In the genomic region with DNA sequence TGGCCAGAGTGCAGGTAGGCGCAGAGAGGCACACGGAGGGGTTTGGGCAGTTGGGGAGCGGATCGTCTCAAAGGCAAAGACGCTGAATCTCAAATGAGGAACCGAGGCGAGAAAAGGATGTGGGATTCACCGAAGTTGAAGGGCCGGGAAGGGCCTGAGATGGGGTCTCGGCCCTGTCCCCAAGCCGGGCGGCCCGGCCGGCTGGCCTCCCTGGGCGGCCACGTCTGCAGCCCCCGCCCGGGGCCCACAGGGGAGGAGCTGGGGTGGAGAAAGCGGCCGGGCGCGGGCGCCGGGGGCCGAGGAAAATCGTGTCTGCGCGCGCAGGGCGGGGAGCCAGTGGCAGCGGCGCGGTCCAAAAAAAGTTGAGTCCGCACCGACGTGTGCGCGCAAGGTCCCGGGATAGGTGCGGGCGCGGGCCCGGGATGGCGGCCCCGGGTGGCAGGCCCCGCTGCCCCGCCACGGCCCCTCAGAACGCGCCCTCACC, we compare ENCODE assay signal across 8 cellular contexts. TPM values are rescaled to one million over a fixed set of nuclear protein-coding genes. Genes with fewer than 3 reads are reported as not detected.
DNase-seq lines count a peak whose midpoint lies in the region; ATAC-seq, FAIRE-seq and TF ChIP-seq lines count a peak whose summit lies in the region.

No MANE protein-coding gene starts in this region.

- H3K27ac ChIP-seq in gastroesophageal sphincter (peak overlapping the region; percentile 87 to 100 (median 99)), ovary (peak overlapping the region; percentile 86 to 96)

- H4K20me1 ChIP-seq in Loucy (ENCODE audit: insufficient read depth, low read length, poor library complexity, severe bottlenecking) = no peaks in the 10 kb centered on the region

- TF ChIP-seq POLR2A in H54 (IDR thresholded peaks at IDR 0.05; ENCODE audit: low read depth, low read length) (no peak), gastroesophageal sphincter (IDR thresholded peaks at IDR 0.05) (no peak), ovary (IDR thresholded peaks at IDR 0.05) (no peak)

- H3F3A ChIP-seq in Loucy (ENCODE audit: low read depth) = no peaks in the 10 kb centered on the region; the same call in 1 of the 2 replicates

- H3K4me2 ChIP-seq in Loucy (ENCODE audit: low read depth, low read length, poor library complexity, severe bottlenecking) = peak overlapping the region; percentile 65

- no peaks in the 10 kb centered on the region for H3K9me3 ChIP-seq in Loucy (ENCODE audit: insufficient read depth, low read depth, low read length)
- no peaks in the 10 kb centered on the region for H3K9me3 ChIP-seq in gastroesophageal sphincter
- no peaks in the 10 kb centered on the region for H3K9me3 ChIP-seq in ovary

- FAIRE-seq in H54 (lab: Jason Lieb, UNC) = no peak

- TF ChIP-seq EP300 in gastroesophageal sphincter (IDR thresholded peaks at IDR 0.05) = no peak
- TF ChIP-seq EP300 in ovary (IDR thresholded peaks at IDR 0.05) = no peak

- no peaks in the 10 kb centered on the region for H3K9me2 ChIP-seq in Loucy (replicated peaks; ENCODE audit: low read depth, low read length)

- H3K79me2 ChIP-seq in Loucy (ENCODE audit: insufficient read depth, low read length) = no peaks in the 10 kb centered on the region

- DNase-seq in GM12864 (ENCODE audit: low read depth) = no peak
- DNase-seq in H54 (ENCODE audit: insufficient read length, low spot score) = peak; percentile 35
- peak; percentile 18 for DNase-seq in activated T-helper 9 cell treated with anti-CD3 and anti-CD28 coated beads, Interleukin-2, amount 50 U/mL, for 16 hours (ENCODE audit: low read depth)
- DNase-seq in ovary = peak; percentile 55 to 81 (median 68)
- DNase-seq in KG1 (lab: John Stamatoyannopoulos, UW) = no peak
- DNase-seq in DMS153 treated with DMSO at 0.1 percent for 48 hours (lab: John Stamatoyannopoulos, UW; ENCODE audit: unreplicated experiment) = no peak

- TF ChIP-seq CTCF in GM12864 (IDR thresholded peaks at IDR 0.05; ENCODE audit: low read depth, low read length, missing control alignments) = no peak
- TF ChIP-seq CTCF in Loucy (conservative IDR thresholded peaks at IDR 0.05; ENCODE audit: low read length) = no peak
- no peak for TF ChIP-seq CTCF in gastroesophageal sphincter (IDR thresholded peaks at IDR 0.05)
- no peak for TF ChIP-seq CTCF in ovary (IDR thresholded peaks at IDR 0.05)

- H3K27me3 ChIP-seq in Loucy (ENCODE audit: insufficient read depth, low read length, poor library complexity, severe bottlenecking) = no peaks in the 10 kb centered on the region
- H3K27me3 ChIP-seq in gastroesophageal sphincter = no peaks in the 10 kb centered on the region
- no peaks in the 10 kb centered on the region for H3K27me3 ChIP-seq in ovary

- intact Hi-C loops in ovary (cut with DNase I) = no loop called here

- H3K9ac ChIP-seq in Loucy (ENCODE audit: low read depth, low read length, poor library complexity, severe bottlenecking) = peak overlapping the region; percentile 54

- H3K4me1 ChIP-seq in Loucy (ENCODE audit: insufficient read depth, low read length, poor library complexity, severe bottlenecking) (peaks cover 18% of the 10 kb centered on the region), gastroesophageal sphincter (peaks cover 0 to 53% (median 40%) of the 10 kb centered on the region in 3 donors), ovary (ENCODE audit: insufficient read depth) (peaks cover 13% of the 10 kb centered on the region)

- H3K36me3 ChIP-seq in Loucy (ENCODE audit: insufficient read depth, low read length) = no peaks in the 10 kb centered on the region
- H3K36me3 ChIP-seq in gastroesophageal sphincter = peaks cover 0 to 6% of the 10 kb centered on the region in 2 donors
- H3K36me3 ChIP-seq in ovary = no peaks in the 10 kb centered on the region

- peak overlapping the region; percentile 80 for H2AFZ ChIP-seq in Loucy (ENCODE audit: low read length)

- peak; percentile 50 for ATAC-seq in gastroesophageal sphincter

- WGBS in gastroesophageal sphincter (ENCODE audit: low coverage in 1 of 2), 2 donors = 0% methylated on average over 15 to 18 of the region's 50 CpGs
- 0 to 1% (median 0%) methylated on average over 38 to 50 of the region's 50 CpGs for WGBS in ovary, 3 donors

- H3K4me3 ChIP-seq in GM12864 (ENCODE audit: low read depth, low read length) = peak overlapping the region; percentile 85
- peak overlapping the region; percentile 75 for H3K4me3 ChIP-seq in Loucy (ENCODE audit: low read length, poor library complexity, severe bottlenecking)
- peak overlapping the region; percentile 65 to 99 for H3K4me3 ChIP-seq in gastroesophageal sphincter
- H3K4me3 ChIP-seq in ovary = peak overlapping the region; percentile 68

RNA-seq across cellular contexts. Expression of gene SLC12A4, which starts 0.4 kb away (rescaled TPM):
- total RNA-seq in gastroesophageal sphincter = 100 to 1,000 TPM in 1 of 4 donors, 10 to 100 TPM in 3; 54.7 to 121 (median 64.0) TPM
- 10 to 100 TPM; 27.7 to 85.6 (median 56.5) TPM for total RNA-seq in ovary
- 10 to 100 TPM; 29.7 to 48.7 TPM for polyA plus RNA-seq in ovary

RNA-seq across cellular contexts. Expression of gene DPEP3, which starts 12.3 kb away (rescaled TPM):
- total RNA-seq in gastroesophageal sphincter (1 to 10 TPM in 1 of 4 donors, not detected in 3; 1.4 TPM), ovary (under 1 TPM in 1 of 7 donors, not detected in 6; 0.23 TPM)
- polyA plus RNA-seq in ovary = under 1 TPM in 1 of 2 donors, not detected in 1; 0.05 TPM

RNA-seq across cellular contexts. Expression of gene LCAT, which starts 24.1 kb away (rescaled TPM):
- total RNA-seq in gastroesophageal sphincter (10 to 100 TPM; 10.8 to 25.8 (median 15.9) TPM), ovary (10 to 100 TPM; 10.5 to 31.2 (median 22.0) TPM)
- 10 to 100 TPM in 1 of 2 donors, 1 to 10 TPM in 1; 7.5 to 15.0 TPM for polyA plus RNA-seq in ovary

RNA-seq across cellular contexts. Expression of gene DPEP2, which starts 31.3 kb away (rescaled TPM):
- total RNA-seq in gastroesophageal sphincter = 1 to 10 TPM; 1.0 to 3.0 (median 1.8) TPM
- total RNA-seq in ovary = 1 to 10 TPM in 2 of 7 donors, under 1 TPM in 3, not detected in 2; 0.33 to 1.9 (median 0.99) TPM
- 1 to 10 TPM in 1 of 2 donors, under 1 TPM in 1; 0.76 to 3.1 TPM for polyA plus RNA-seq in ovary

RNA-seq across cellular contexts. Expression of gene PSMB10, which starts 31.3 kb away (rescaled TPM):
- total RNA-seq in gastroesophageal sphincter = 10 to 100 TPM; 26.5 to 33.8 (median 32.6) TPM
- 10 to 100 TPM; 26.2 to 64.4 (median 50.8) TPM for total RNA-seq in ovary
- polyA plus RNA-seq in ovary = 10 to 100 TPM in 1 of 2 donors, 1 to 10 TPM in 1; 5.8 to 63.1 TPM

Comparison
In these comparisons a context has a peak if more than half of its experiments do, and no peak if none do; other contexts are left out.
1. DNase-seq: peak in H54 (single experiment), activated T-helper 9 cell treated with anti-CD3 and anti-CD28 coated beads, Interleukin-2, amount 50 U/mL, for 16 hours (single experiment) and ovary (5 of 5); none in GM12864 (single experiment), KG1 (single experiment) and DMS153 treated with DMSO at 0.1 percent for 48 hours (single experiment).
2. Peak in every context shown above with its lines, with median percentiles within 50 percentile points of each other: H3K4me3 ChIP-seq.